10 cellular contexts compared by ENCODE assay signal in the genomic region with DNA sequence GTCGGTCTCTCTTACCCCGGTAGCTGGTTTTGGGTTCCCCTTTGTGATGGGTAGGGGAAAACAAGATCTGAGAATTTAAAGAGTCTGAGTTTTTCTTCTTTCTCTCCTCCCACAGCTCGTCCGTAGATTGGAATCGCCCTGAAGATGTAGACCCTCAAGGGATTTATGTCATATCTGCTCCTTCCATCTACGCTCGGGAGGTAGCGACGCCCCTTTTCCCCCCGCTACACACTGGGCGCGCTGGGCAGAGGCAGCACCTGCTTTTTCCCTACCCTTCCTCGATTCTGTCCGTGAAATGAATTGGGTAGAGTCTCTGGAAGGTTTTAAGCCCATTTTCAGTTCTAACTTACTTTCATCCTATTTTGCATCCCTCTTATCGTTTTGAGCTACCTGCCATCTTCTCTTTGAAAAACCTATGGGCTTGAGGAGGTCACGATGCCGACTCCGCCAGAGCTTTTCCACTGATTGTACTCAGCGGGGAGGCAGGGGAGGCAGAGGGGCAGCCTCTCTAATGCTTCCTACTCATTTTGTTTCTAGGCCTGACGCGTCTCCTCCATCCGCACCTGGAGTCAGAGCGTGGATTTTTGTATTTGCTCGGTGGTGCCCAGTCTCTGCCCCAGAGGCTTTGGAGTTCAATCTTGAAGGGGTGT. TPM values are rescaled to one million over a fixed set of nuclear protein-coding genes. Genes with fewer than 3 reads are reported as not detected.
DNase-seq lines count a peak whose midpoint lies in the region; ATAC-seq and TF ChIP-seq lines count a peak whose summit lies in the region.
"Had no signal": no experiment of that assay in that cellular context is flagged by ENCODE, and none has a peak within 500 bp of the region (broad histone marks: within the 10 kb centered on the region; RNA-seq: fewer than 3 reads in every experiment).

No MANE protein-coding gene starts in this region.

- peak overlapping the region; percentile 49 to 71 (median 62); a peak in 19 of 20 replicates for H3K4me3 ChIP-seq in BLaER1 treated with 17β-estradiol and CSF1 and Interleukin-3, amounts not matched to agents 10 nM and 100 nM
- H3K4me3 ChIP-seq in Karpas-422 (ENCODE audit: low read length) = peak overlapping the region; percentile 73

- peaks cover 0 to 8% (median 0%) of the 10 kb centered on the region in 11 experiments; a peak in 1 of 22 replicates for H3K36me3 ChIP-seq in BLaER1 treated with 17β-estradiol and CSF1 and Interleukin-3, amounts not matched to agents 10 nM and 100 nM
- H3K36me3 ChIP-seq in Karpas-422 (ENCODE audit: insufficient read depth, low read length) = no peaks in the 10 kb centered on the region

- H3K27me3 ChIP-seq in BLaER1 treated with 17β-estradiol and CSF1 and Interleukin-3, amounts not matched to agents 10 nM and 100 nM = peaks cover 41 to 61% (median 54%) of the 10 kb centered on the region in 11 experiments
- H3K27me3 ChIP-seq in Karpas-422 (ENCODE audit: low read length) = no peaks in the 10 kb centered on the region

- H3K36me3 Mint-ChIP-seq in brain = peaks cover 9% of the 10 kb centered on the region
- no peaks in the 10 kb centered on the region for H3K36me3 Mint-ChIP-seq in mesothelial cell of epicardium

- H2AFZ ChIP-seq in Karpas-422 (ENCODE audit: low read length) = peak overlapping the region; percentile 83; the same call in 1 of the 2 replicates

- peak overlapping the region in 8 of 11 experiments; percentile 49 to 65 (median 55); a peak in 11 of 22 replicates for H3K9ac ChIP-seq in BLaER1 treated with 17β-estradiol and CSF1 and Interleukin-3, amounts not matched to agents 10 nM and 100 nM
- H3K9ac ChIP-seq in Karpas-422 (ENCODE audit: low read length) = peak overlapping the region; percentile 66

- H3K27me3 Mint-ChIP-seq in brain = peaks cover 29% of the 10 kb centered on the region
- peaks cover 84% of the 10 kb centered on the region for H3K27me3 Mint-ChIP-seq in mesothelial cell of epicardium (ENCODE audit: low read depth)

- H3K4me3 Mint-ChIP-seq in brain (peak overlapping the region; percentile 85 to 90 (median 86)), mesothelial cell of epicardium (peak overlapping the region; percentile 65)

- TF ChIP-seq CTCF in brain (conservative IDR thresholded peaks at IDR 0.05) = no peak
- TF ChIP-seq CTCF in mesothelial cell of epicardium (IDR thresholded peaks at IDR 0.05; ENCODE audit: unreplicated experiment) = no peak

- H3K9me2 ChIP-seq in Karpas-422 (replicated peaks; ENCODE audit: insufficient read depth, low read length) = no peaks in the 10 kb centered on the region

- no peak overlapping the region for H3K27ac ChIP-seq in BLaER1 treated with 17β-estradiol and CSF1 and Interleukin-3, amounts not matched to agents 10 nM and 100 nM
- H3K27ac ChIP-seq in Karpas-422 (ENCODE audit: low read length) = no peak overlapping the region

- H3K9me3 Mint-ChIP-seq in brain (peaks cover 0 to 5% (median 0%) of the 10 kb centered on the region in 5 experiments), mesothelial cell of epicardium (no peaks in the 10 kb centered on the region)

- ATAC-seq in GM18505 (IDR thresholded peaks at IDR 0.05; ENCODE audit: unreplicated experiment) (no peak), GM19324 (IDR thresholded peaks at IDR 0.05; ENCODE audit: low FRiP score, unreplicated experiment) (no peak), HG03457 (IDR thresholded peaks at IDR 0.05; ENCODE audit: unreplicated experiment) (no peak)
- ATAC-seq: Right ventricle myocardium inferior had no signal

- no peaks in the 10 kb centered on the region for H3K79me2 ChIP-seq in Karpas-422 (ENCODE audit: low read length)

- H3K9me3 ChIP-seq in BLaER1 treated with 17β-estradiol and CSF1 and Interleukin-3, amounts not matched to agents 10 nM and 100 nM (replicated peaks in 1 of 11) = no peaks in the 10 kb centered on the region
- no peaks in the 10 kb centered on the region for H3K9me3 ChIP-seq in Karpas-422 (ENCODE audit: low read length)

- no peak for DNase-seq in Karpas-422
- no peak for DNase-seq in mesothelial cell of epicardium (ENCODE audit: low spot score in 2 of 2, unreplicated experiment in 2 of 2)
- no peak for DNase-seq in HCEC 1CT

- peaks cover 0 to 15% (median 13%) of the 10 kb centered on the region in 10 experiments; a peak in 7 of 20 replicates for H3K4me1 ChIP-seq in BLaER1 treated with 17β-estradiol and CSF1 and Interleukin-3, amounts not matched to agents 10 nM and 100 nM
- peaks cover 18% of the 10 kb centered on the region for H3K4me1 ChIP-seq in Karpas-422 (ENCODE audit: low read length)

- peak overlapping the region; percentile 62 to 87 (median 80) for H3K4me2 ChIP-seq in BLaER1 treated with 17β-estradiol and CSF1 and Interleukin-3, amounts not matched to agents 10 nM and 100 nM
- peak overlapping the region; percentile 87 for H3K4me2 ChIP-seq in Karpas-422 (ENCODE audit: low read depth, low read length, poor library complexity, severe bottlenecking)

- H4K20me1 ChIP-seq in BLaER1 treated with 17β-estradiol and CSF1 and Interleukin-3, amounts not matched to agents 10 nM and 100 nM = peaks cover 0 to 9% (median 0%) of the 10 kb centered on the region in 11 experiments; a peak in 3 of 22 replicates
- no peaks in the 10 kb centered on the region for H4K20me1 ChIP-seq in Karpas-422 (ENCODE audit: insufficient read depth, low read depth, low read length)

- H3K27ac Mint-ChIP-seq in brain = peak overlapping the region in 4 of 5 experiments; percentile 53 to 92 (median 78)
- H3K27ac Mint-ChIP-seq in mesothelial cell of epicardium = no peak overlapping the region

- TF ChIP-seq POLR2A in GM18505 (IDR thresholded peaks at IDR 0.05; ENCODE audit: borderline replicate concordance, extremely low read depth, insufficient read depth, insufficient read length) = no peak

- H3K4me1 Mint-ChIP-seq in brain (peaks cover 28% of the 10 kb centered on the region), mesothelial cell of epicardium (peaks cover 6% of the 10 kb centered on the region)

RNA-seq across cellular contexts. Expression of a gene that starts 7.1 kb away (rescaled TPM):
- not detected in 2 replicates for total RNA-seq in Karpas-422 (2014; rRNA removed; shearing (Covaris generic); ENCODE audit: low replicate concordance)
- 4.3 TPM for polyA plus RNA-seq in brain (ENCODE audit: insufficient read depth, low read depth, low replicate concordance)
- total RNA-seq in mesothelial cell of epicardium = 0.60 to 0.81 TPM (median 0.78 TPM) in 3 replicates
- total RNA-seq: right cardiac atrium, Right ventricle myocardium inferior had no signal
- polyA plus RNA-seq: right cardiac atrium had no signal

RNA-seq across cellular contexts. Expression of a gene that starts 9.1 kb away (rescaled TPM):
- 2.6 and 3.1 TPM in 2 replicates for total RNA-seq in Karpas-422 (2014; rRNA removed; shearing (Covaris generic); ENCODE audit: low replicate concordance)
- polyA plus RNA-seq in brain (ENCODE audit: insufficient read depth, low read depth, low replicate concordance) = 57.3 TPM
- 0.40 to 0.53 TPM (median 0.50 TPM) in 3 replicates for total RNA-seq in mesothelial cell of epicardium
- total RNA-seq: right cardiac atrium, Right ventricle myocardium inferior had no signal

RNA-seq across cellular contexts. Expression of a gene that starts 24.8 kb away (rescaled TPM):
- 4.2 and 6.5 TPM in 2 replicates for total RNA-seq in Karpas-422 (2014; rRNA removed; shearing (Covaris generic); ENCODE audit: low replicate concordance)
- polyA plus RNA-seq in brain (ENCODE audit: insufficient read depth, low read depth, low replicate concordance) = 5.3 TPM
- total RNA-seq in mesothelial cell of epicardium = 2.6 to 4.0 TPM (median 2.8 TPM) in 3 replicates

RNA-seq across cellular contexts. Expression of a gene that starts 27.2 kb away (rescaled TPM):
- total RNA-seq in Karpas-422 (2014; rRNA removed; shearing (Covaris generic); ENCODE audit: low replicate concordance) = 61.2 and 101 TPM in 2 replicates
- 94.7 TPM for polyA plus RNA-seq in brain (ENCODE audit: insufficient read depth, low read depth, low replicate concordance)
- 69.3 to 78.9 TPM (median 70.7 TPM) in 3 replicates for total RNA-seq in mesothelial cell of epicardium

RNA-seq across cellular contexts. Expression of a gene that starts 32.1 kb away (rescaled TPM):
- total RNA-seq in Karpas-422 (2014; rRNA removed; shearing (Covaris generic); ENCODE audit: low replicate concordance) = 5.9 and 11.1 TPM in 2 replicates
- 16.7 TPM for polyA plus RNA-seq in brain (ENCODE audit: insufficient read depth, low read depth, low replicate concordance)
- total RNA-seq in mesothelial cell of epicardium = 18.8 to 22.6 TPM (median 19.7 TPM) in 3 replicates
